In genomic region chr1:23594927-23595353, GRCh38 we compare ENCODE assay signal across 1 cellular context.
TF ChIP-seq lines count a peak whose summit lies in the region.

No MANE protein-coding gene starts in this region.

TF ChIP-seq in GM12878, 131 proteins besides CTCF, POLR2A, EP300 and RAD21 (continued from another document and continues in another):
- TF ChIP-seq, protein P1, sequence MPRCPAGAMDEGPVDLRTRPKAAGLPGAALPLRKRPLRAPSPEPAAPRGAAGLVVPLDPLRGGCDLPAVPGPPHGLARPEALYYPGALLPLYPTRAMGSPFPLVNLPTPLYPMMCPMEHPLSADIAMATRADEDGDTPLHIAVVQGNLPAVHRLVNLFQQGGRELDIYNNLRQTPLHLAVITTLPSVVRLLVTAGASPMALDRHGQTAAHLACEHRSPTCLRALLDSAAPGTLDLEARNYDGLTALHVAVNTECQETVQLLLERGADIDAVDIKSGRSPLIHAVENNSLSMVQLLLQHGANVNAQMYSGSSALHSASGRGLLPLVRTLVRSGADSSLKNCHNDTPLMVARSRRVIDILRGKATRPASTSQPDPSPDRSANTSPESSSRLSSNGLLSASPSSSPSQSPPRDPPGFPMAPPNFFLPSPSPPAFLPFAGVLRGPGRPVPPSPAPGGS (IDR thresholded peaks at IDR 0.05; ENCODE audit: borderline replicate concordance, insufficient read depth, low read depth, low read length, poor library complexity, severe bottlenecking) = no peak
- no peak for TF ChIP-seq E2F4 (IDR thresholded peaks at IDR 0.05; ENCODE audit: low read depth, low read length)
- no peak for TF ChIP-seq SKIL (IDR thresholded peaks at IDR 0.05; ENCODE audit: low read depth, poor library complexity, severe bottlenecking)
- TF ChIP-seq ELK1 (IDR thresholded peaks at IDR 0.05; ENCODE audit: low read depth, low read length) = no peak
- 0 out of 2 replicates have a peak, but pooled peaks have one; percentile 4 for TF ChIP-seq ZNF24 (IDR thresholded peaks at IDR 0.05)
- no peak for TF ChIP-seq ZNF622 (IDR thresholded peaks at IDR 0.05)
- TF ChIP-seq POLR2AphosphoS2 (IDR thresholded peaks at IDR 0.05; ENCODE audit: low read depth, low read length) = no peak
- no peak for TF ChIP-seq SREBF1 (IDR thresholded peaks at IDR 0.05; ENCODE audit: low read length)
- peak; percentile 54; the same call in 1 of the 2 replicates for TF ChIP-seq IRF4 (IDR thresholded peaks at IDR 0.05; ENCODE audit: low read depth, low read length)
- no peak for TF ChIP-seq SUZ12 (IDR thresholded peaks at IDR 0.05; ENCODE audit: unreplicated experiment)
- no peak for TF ChIP-seq CBX3 (IDR thresholded peaks at IDR 0.05; ENCODE audit: borderline replicate concordance, low read depth)
- peak; percentile 38; the same call in 1 of the 3 replicates for TF ChIP-seq POU2F2 (IDR thresholded peaks at IDR 0.05; ENCODE audit: borderline replicate concordance, low read depth, low read length)
- no peak for TF ChIP-seq RUNX3 (IDR thresholded peaks at IDR 0.05; ENCODE audit: low read length)
- TF ChIP-seq ZNF592 (IDR thresholded peaks at IDR 0.05) = 0 out of 2 replicates have a peak, but pooled peaks have one; percentile 64
- TF ChIP-seq TBL1XR1 (IDR thresholded peaks at IDR 0.05; ENCODE audit: low read depth, low read length) = no peak
- TF ChIP-seq WRNIP1 (IDR thresholded peaks at IDR 0.05; ENCODE audit: borderline replicate concordance, low read depth, low read length) = no peak
- TF ChIP-seq CBX5 (IDR thresholded peaks at IDR 0.05; ENCODE audit: low read depth) = no peak
- TF ChIP-seq BACH1 (IDR thresholded peaks at IDR 0.05; ENCODE audit: borderline replicate concordance) = peak; percentile 51; the same call in 1 of the 2 replicates
- no peak for TF ChIP-seq MXI1 (IDR thresholded peaks at IDR 0.05; ENCODE audit: low read depth, low read length)
- TF ChIP-seq, protein P2, sequence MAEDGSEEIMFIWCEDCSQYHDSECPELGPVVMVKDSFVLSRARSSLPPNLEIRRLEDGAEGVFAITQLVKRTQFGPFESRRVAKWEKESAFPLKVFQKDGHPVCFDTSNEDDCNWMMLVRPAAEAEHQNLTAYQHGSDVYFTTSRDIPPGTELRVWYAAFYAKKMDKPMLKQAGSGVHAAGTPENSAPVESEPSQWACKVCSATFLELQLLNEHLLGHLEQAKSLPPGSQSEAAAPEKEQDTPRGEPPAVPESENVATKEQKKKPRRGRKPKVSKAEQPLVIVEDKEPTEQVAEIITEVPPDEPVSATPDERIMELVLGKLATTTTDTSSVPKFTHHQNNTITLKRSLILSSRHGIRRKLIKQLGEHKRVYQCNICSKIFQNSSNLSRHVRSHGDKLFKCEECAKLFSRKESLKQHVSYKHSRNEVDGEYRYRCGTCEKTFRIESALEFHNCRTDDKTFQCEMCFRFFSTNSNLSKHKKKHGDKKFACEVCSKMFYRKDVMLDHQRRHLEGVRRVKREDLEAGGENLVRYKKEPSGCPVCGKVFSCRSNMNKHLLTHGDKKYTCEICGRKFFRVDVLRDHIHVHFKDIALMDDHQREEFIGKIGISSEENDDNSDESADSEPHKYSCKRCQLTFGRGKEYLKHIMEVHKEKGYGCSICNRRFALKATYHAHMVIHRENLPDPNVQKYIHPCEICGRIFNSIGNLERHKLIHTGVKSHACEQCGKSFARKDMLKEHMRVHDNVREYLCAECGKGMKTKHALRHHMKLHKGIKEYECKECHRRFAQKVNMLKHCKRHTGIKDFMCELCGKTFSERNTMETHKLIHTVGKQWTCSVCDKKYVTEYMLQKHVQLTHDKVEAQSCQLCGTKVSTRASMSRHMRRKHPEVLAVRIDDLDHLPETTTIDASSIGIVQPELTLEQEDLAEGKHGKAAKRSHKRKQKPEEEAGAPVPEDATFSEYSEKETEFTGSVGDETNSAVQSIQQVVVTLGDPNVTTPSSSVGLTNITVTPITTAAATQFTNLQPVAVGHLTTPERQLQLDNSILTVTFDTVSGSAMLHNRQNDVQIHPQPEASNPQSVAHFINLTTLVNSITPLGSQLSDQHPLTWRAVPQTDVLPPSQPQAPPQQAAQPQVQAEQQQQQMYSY (CRISPR knock-in tag; IDR thresholded peaks at IDR 0.05) = no peak
- TF ChIP-seq FOXK2 (IDR thresholded peaks at IDR 0.05) = no peak
- no peak for TF ChIP-seq SRF (IDR thresholded peaks at IDR 0.05; ENCODE audit: low read depth in 2 of 2, low read length in 2 of 2)
- TF ChIP-seq TCF7 (IDR thresholded peaks at IDR 0.05; ENCODE audit: borderline replicate concordance) = no peak
- TF ChIP-seq EED (IDR thresholded peaks at IDR 0.05; ENCODE audit: low read depth) = peak; percentile 94
- no peak for TF ChIP-seq KAT2A (conservative IDR thresholded peaks at IDR 0.05; ENCODE audit: control insufficient read depth, low read depth, low read length)
- TF ChIP-seq SP1 (IDR thresholded peaks at IDR 0.05; ENCODE audit: low read depth, low read length) = peak; percentile 36
- peak; percentile 78 for TF ChIP-seq MTA2 (IDR thresholded peaks at IDR 0.05; ENCODE audit: low read depth)
- TF ChIP-seq NFIC (IDR thresholded peaks at IDR 0.05; ENCODE audit: low read depth, low read length) = no peak
- no peak for TF ChIP-seq CEBPB (IDR thresholded peaks at IDR 0.05; ENCODE audit: borderline replicate concordance in 1 of 2, low read depth in 2 of 2, low read length in 2 of 2)
- no peak for TF ChIP-seq CREB1 (IDR thresholded peaks at IDR 0.05; ENCODE audit: low read depth)
- TF ChIP-seq ZBED1 (IDR thresholded peaks at IDR 0.05; ENCODE audit: borderline replicate concordance) = peak; percentile 38; the same call in 1 of the 2 replicates
- TF ChIP-seq ETV6 (conservative IDR thresholded peaks at IDR 0.05 in 1 of 2, IDR thresholded peaks at IDR 0.05 in 1 of 2; ENCODE audit: borderline replicate concordance in 1 of 2, low read depth in 1 of 2) = 0 out of 4 replicates have a peak, but pooled peaks of 1 of the 2 experiments have one; percentile 21
- peak; percentile 67; the same call in 1 of the 2 replicates for TF ChIP-seq SPI1 (IDR thresholded peaks at IDR 0.05; ENCODE audit: borderline replicate concordance, insufficient read depth, low read depth, low read length)
- TF ChIP-seq HDAC2 (IDR thresholded peaks at IDR 0.05) = no peak
- no peak for TF ChIP-seq SMC3 (IDR thresholded peaks at IDR 0.05; ENCODE audit: borderline replicate concordance, low read length)
- no peak for TF ChIP-seq KDM1A (IDR thresholded peaks at IDR 0.05; ENCODE audit: borderline replicate concordance)
- no peak for TF ChIP-seq FOS (IDR thresholded peaks at IDR 0.05; ENCODE audit: borderline replicate concordance, extremely low read depth, insufficient read length)
- TF ChIP-seq, protein P3, sequence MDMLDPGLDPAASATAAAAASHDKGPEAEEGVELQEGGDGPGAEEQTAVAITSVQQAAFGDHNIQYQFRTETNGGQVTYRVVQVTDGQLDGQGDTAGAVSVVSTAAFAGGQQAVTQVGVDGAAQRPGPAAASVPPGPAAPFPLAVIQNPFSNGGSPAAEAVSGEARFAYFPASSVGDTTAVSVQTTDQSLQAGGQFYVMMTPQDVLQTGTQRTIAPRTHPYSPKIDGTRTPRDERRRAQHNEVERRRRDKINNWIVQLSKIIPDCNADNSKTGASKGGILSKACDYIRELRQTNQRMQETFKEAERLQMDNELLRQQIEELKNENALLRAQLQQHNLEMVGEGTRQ (IDR thresholded peaks at IDR 0.05; ENCODE audit: borderline replicate concordance, low read depth, low read length) = no peak
- TF ChIP-seq LARP7 (IDR thresholded peaks at IDR 0.05) = 0 out of 2 replicates have a peak, but pooled peaks have one; percentile 12
- no peak for TF ChIP-seq RB1 (IDR thresholded peaks at IDR 0.05; ENCODE audit: borderline replicate concordance)
- TF ChIP-seq SMAD5 (IDR thresholded peaks at IDR 0.05; ENCODE audit: low read depth) = no peak
- TF ChIP-seq GATAD2B (conservative IDR thresholded peaks at IDR 0.05; ENCODE audit: low read depth) = peak; percentile 62; the same call in 1 of the 2 replicates
- peak; percentile 73 for TF ChIP-seq NR2F1 (conservative IDR thresholded peaks at IDR 0.05)
- no peak for TF ChIP-seq KLF5 (IDR thresholded peaks at IDR 0.05; ENCODE audit: partially characterized antibody)
- TF ChIP-seq TCF12 (IDR thresholded peaks at IDR 0.05; ENCODE audit: low read depth, low read length) = 0 out of 2 replicates have a peak, but pooled peaks have one; percentile 59
- TF ChIP-seq NR2C1 (IDR thresholded peaks at IDR 0.05) = no peak
- no peak for TF ChIP-seq SIN3A (IDR thresholded peaks at IDR 0.05; ENCODE audit: low read depth, low read length)
- no peak for TF ChIP-seq HDAC6 (IDR thresholded peaks at IDR 0.05; ENCODE audit: unreplicated experiment)
- TF ChIP-seq, protein P4, sequence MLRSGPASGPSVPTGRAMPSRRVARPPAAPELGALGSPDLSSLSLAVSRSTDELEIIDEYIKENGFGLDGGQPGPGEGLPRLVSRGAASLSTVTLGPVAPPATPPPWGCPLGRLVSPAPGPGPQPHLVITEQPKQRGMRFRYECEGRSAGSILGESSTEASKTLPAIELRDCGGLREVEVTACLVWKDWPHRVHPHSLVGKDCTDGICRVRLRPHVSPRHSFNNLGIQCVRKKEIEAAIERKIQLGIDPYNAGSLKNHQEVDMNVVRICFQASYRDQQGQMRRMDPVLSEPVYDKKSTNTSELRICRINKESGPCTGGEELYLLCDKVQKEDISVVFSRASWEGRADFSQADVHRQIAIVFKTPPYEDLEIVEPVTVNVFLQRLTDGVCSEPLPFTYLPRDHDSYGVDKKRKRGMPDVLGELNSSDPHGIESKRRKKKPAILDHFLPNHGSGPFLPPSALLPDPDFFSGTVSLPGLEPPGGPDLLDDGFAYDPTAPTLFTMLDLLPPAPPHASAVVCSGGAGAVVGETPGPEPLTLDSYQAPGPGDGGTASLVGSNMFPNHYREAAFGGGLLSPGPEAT (IDR thresholded peaks at IDR 0.05; ENCODE audit: low read depth) = peak; percentile 79
- TF ChIP-seq MEF2B (IDR thresholded peaks at IDR 0.05; ENCODE audit: partially characterized antibody, poor library complexity, severe bottlenecking) = peak; percentile 18
- TF ChIP-seq STAT3 (IDR thresholded peaks at IDR 0.05; ENCODE audit: low read depth, low read length) = no peak
